Comparison of ENCODE assay signal across 8 cellular contexts in the genomic region with DNA sequence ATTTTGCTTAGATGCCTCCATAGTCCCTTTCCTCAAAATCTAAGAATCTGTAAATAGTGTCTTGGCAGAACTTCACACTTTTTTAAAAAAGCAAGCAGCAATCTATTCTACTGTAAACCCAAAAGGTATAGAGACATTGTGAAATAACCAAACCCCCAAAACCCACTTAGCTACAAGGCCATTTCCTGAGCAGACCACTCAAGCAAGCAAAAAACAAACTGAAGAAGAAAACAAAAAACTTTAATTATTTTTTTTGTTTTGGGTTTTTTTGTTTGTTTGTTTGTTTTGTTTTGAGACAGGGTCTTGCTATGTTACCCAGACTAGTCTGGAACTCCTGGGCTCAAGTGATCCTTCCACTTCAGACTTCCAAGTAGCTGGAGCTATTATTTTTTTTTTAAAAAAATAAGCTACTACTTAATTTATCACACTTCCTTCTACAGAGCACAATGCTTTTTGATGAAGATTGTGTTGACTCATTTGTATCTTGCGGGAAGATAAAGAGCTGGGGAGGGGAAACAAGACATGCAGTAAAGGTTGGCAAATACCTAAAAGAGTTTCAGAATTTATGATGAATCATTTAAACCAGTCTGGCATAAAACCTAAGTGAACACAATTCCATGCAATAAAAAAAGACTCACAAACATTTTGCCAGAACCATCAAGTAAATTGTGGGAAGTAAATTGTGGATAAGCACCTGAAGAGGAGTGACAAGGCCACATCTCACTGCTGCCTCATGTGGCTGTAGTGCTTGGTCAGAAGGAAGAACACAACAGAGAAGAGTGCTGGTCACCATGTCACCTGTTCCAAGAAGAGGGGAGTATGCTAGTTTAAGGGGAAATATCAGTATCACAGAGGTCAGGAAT. TPM values are rescaled to one million over a fixed set of nuclear protein-coding genes. Genes with fewer than 3 reads are reported as not detected.
DNase-seq lines count a peak whose midpoint lies in the region; ATAC-seq and TF ChIP-seq lines count a peak whose summit lies in the region.

No MANE protein-coding gene starts in this region.

- DNase-seq in DMS53 (lab: John Stamatoyannopoulos, UW): peak; percentile 54
- no peak for DNase-seq in DMS53 treated with DMSO at 0.1 percent for 48 hours (lab: John Stamatoyannopoulos, UW; ENCODE audit: unreplicated experiment)
- peak; percentile 57 for DNase-seq in fibroblast of the aortic adventitia (ENCODE audit: low read depth)
- no peak for DNase-seq in stimulated activated CD8-positive, alpha-beta memory T cell treated with anti-CD3 and anti-CD28 coated beads, Interleukin-4, amount 100 ng/mL, for 48 hours
- DNase-seq in suprapubic skin (ENCODE audit: low spot score in 2 of 2): no peak

- H3K27ac ChIP-seq in suprapubic skin: no peak overlapping the region

- H3K36me3 ChIP-seq in suprapubic skin: no peaks in the 10 kb centered on the region

- TF ChIP-seq CTCF in fibroblast of the aortic adventitia (IDR thresholded peaks at IDR 0.05; ENCODE audit: insufficient read depth, low read length) (peak; percentile 43), suprapubic skin (IDR thresholded peaks at IDR 0.05) (no peak)

- no peaks in the 10 kb centered on the region for H3K27me3 ChIP-seq in suprapubic skin

- H3K9me3 ChIP-seq in suprapubic skin: no peaks in the 10 kb centered on the region

- H3K4me3 ChIP-seq in fibroblast of the aortic adventitia (ENCODE audit: low read depth, low read length): no peak overlapping the region
- no peak overlapping the region for H3K4me3 ChIP-seq in suprapubic skin

- H3K4me1 ChIP-seq in suprapubic skin: peaks cover 12% of the 10 kb centered on the region

- TF ChIP-seq EP300 in suprapubic skin (IDR thresholded peaks at IDR 0.05): no peak

- TF ChIP-seq POLR2A in suprapubic skin (IDR thresholded peaks at IDR 0.05): no peak

- ATAC-seq in HG03108 (IDR thresholded peaks at IDR 0.05; ENCODE audit: unreplicated experiment): peak; percentile 23
- ATAC-seq in SK-N-SH treated with all-trans-retinoic acid at 6 μM for 48 hours: peak; percentile 51; the same call in 2 of the 3 replicates
- no peak for ATAC-seq in GM21528 (IDR thresholded peaks at IDR 0.05; ENCODE audit: low FRiP score, unreplicated experiment)

- 53% methylated on average over 1 of the region's 1 CpG for WGBS in suprapubic skin

TF ChIP-seq in SK-N-SH treated with all-trans-retinoic acid at 6 μM for 48 hours, 23 proteins besides CTCF, POLR2A, EP300 and RAD21:
- TF ChIP-seq POU6F1 (CRISPR knock-in tag; IDR thresholded peaks at IDR 0.05; ENCODE audit: borderline replicate concordance, low read depth): no peak
- no peak for TF ChIP-seq ZNF565 (CRISPR knock-in tag; conservative IDR thresholded peaks at IDR 0.05; ENCODE audit: low read depth)
- TF ChIP-seq, protein P1, sequence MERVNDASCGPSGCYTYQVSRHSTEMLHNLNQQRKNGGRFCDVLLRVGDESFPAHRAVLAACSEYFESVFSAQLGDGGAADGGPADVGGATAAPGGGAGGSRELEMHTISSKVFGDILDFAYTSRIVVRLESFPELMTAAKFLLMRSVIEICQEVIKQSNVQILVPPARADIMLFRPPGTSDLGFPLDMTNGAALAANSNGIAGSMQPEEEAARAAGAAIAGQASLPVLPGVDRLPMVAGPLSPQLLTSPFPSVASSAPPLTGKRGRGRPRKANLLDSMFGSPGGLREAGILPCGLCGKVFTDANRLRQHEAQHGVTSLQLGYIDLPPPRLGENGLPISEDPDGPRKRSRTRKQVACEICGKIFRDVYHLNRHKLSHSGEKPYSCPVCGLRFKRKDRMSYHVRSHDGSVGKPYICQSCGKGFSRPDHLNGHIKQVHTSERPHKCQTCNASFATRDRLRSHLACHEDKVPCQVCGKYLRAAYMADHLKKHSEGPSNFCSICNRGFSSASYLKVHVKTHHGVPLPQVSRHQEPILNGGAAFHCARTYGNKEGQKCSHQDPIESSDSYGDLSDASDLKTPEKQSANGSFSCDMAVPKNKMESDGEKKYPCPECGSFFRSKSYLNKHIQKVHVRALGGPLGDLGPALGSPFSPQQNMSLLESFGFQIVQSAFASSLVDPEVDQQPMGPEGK (CRISPR knock-in tag; IDR thresholded peaks at IDR 0.05; ENCODE audit: borderline replicate concordance): no peak
- no peak for TF ChIP-seq PPARA (CRISPR knock-in tag; IDR thresholded peaks at IDR 0.05; ENCODE audit: borderline replicate concordance)
- TF ChIP-seq OSR1 (CRISPR knock-in tag; IDR thresholded peaks at IDR 0.05): no peak
- no peak for TF ChIP-seq RARB (CRISPR knock-in tag; IDR thresholded peaks at IDR 0.05)
- TF ChIP-seq, protein P2, sequence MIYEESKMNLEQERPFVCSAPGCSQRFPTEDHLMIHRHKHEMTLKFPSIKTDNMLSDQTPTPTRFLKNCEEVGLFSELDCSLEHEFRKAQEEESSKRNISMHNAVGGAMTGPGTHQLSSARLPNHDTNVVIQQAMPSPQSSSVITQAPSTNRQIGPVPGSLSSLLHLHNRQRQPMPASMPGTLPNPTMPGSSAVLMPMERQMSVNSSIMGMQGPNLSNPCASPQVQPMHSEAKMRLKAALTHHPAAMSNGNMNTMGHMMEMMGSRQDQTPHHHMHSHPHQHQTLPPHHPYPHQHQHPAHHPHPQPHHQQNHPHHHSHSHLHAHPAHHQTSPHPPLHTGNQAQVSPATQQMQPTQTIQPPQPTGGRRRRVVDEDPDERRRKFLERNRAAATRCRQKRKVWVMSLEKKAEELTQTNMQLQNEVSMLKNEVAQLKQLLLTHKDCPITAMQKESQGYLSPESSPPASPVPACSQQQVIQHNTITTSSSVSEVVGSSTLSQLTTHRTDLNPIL (CRISPR knock-in tag; IDR thresholded peaks at IDR 0.05; ENCODE audit: low read depth): no peak
- no peak for TF ChIP-seq ZC3H10 (CRISPR knock-in tag; IDR thresholded peaks at IDR 0.05)
- TF ChIP-seq BACH2 (CRISPR knock-in tag; IDR thresholded peaks at IDR 0.05; ENCODE audit: borderline replicate concordance): no peak
- TF ChIP-seq ZNF70 (CRISPR knock-in tag; IDR thresholded peaks at IDR 0.05): no peak
- no peak for TF ChIP-seq ARNTL (CRISPR knock-in tag; IDR thresholded peaks at IDR 0.05; ENCODE audit: borderline replicate concordance, low read depth)
- no peak for TF ChIP-seq ZFP3 (CRISPR knock-in tag; IDR thresholded peaks at IDR 0.05)
- TF ChIP-seq TOX (CRISPR knock-in tag; IDR thresholded peaks at IDR 0.05; ENCODE audit: borderline replicate concordance): no peak
- TF ChIP-seq, protein P3, sequence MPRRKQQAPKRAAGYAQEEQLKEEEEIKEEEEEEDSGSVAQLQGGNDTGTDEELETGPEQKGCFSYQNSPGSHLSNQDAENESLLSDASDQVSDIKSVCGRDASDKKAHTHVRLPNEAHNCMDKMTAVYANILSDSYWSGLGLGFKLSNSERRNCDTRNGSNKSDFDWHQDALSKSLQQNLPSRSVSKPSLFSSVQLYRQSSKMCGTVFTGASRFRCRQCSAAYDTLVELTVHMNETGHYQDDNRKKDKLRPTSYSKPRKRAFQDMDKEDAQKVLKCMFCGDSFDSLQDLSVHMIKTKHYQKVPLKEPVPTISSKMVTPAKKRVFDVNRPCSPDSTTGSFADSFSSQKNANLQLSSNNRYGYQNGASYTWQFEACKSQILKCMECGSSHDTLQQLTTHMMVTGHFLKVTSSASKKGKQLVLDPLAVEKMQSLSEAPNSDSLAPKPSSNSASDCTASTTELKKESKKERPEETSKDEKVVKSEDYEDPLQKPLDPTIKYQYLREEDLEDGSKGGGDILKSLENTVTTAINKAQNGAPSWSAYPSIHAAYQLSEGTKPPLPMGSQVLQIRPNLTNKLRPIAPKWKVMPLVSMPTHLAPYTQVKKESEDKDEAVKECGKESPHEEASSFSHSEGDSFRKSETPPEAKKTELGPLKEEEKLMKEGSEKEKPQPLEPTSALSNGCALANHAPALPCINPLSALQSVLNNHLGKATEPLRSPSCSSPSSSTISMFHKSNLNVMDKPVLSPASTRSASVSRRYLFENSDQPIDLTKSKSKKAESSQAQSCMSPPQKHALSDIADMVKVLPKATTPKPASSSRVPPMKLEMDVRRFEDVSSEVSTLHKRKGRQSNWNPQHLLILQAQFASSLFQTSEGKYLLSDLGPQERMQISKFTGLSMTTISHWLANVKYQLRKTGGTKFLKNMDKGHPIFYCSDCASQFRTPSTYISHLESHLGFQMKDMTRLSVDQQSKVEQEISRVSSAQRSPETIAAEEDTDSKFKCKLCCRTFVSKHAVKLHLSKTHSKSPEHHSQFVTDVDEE (CRISPR knock-in tag; IDR thresholded peaks at IDR 0.05): no peak
- no peak for TF ChIP-seq TCF4 (CRISPR knock-in tag; IDR thresholded peaks at IDR 0.05; ENCODE audit: borderline replicate concordance)

RNA-seq across cellular contexts. Expression of gene PTPN22, which starts 2.7 kb away (rescaled TPM):
- total RNA-seq in fibroblast of the aortic adventitia (ENCODE audit: low replicate concordance) (0.99 and 1.6 TPM in 2 replicates), suprapubic skin (1 to 10 TPM in 1 of 4 donors, under 1 TPM in 3; 0.34 to 1.7 (median 0.77) TPM)

RNA-seq across cellular contexts. Expression of gene BCL2L15, which starts 13.1 kb away (rescaled TPM):
- total RNA-seq in fibroblast of the aortic adventitia (ENCODE audit: low replicate concordance) (0.18 TPM in 1 of 2 replicates, not detected in the other), suprapubic skin (1 to 10 TPM in 1 of 4 donors, under 1 TPM in 3; 0.13 to 1.4 (median 0.45) TPM)

RNA-seq across cellular contexts. Expression of gene AP4B1, which starts 30.4 kb away (rescaled TPM):
- total RNA-seq in fibroblast of the aortic adventitia (ENCODE audit: low replicate concordance) (10.9 and 15.4 TPM in 2 replicates), suprapubic skin (10 to 100 TPM; 10.9 to 34.0 (median 12.2) TPM)

RNA-seq across cellular contexts. Expression of gene DCLRE1B, which starts 30.9 kb away (rescaled TPM):
- total RNA-seq in fibroblast of the aortic adventitia (ENCODE audit: low replicate concordance) (2.5 and 14.1 TPM in 2 replicates), suprapubic skin (1 to 10 TPM; 4.3 to 8.9 (median 6.3) TPM)

RNA-seq across cellular contexts. Expression of gene HIPK1, which starts 54.9 kb away (rescaled TPM):
- 17.2 and 38.2 TPM in 2 replicates for total RNA-seq in fibroblast of the aortic adventitia (ENCODE audit: low replicate concordance)
- 10 to 100 TPM; 59.4 to 81.8 (median 69.7) TPM for total RNA-seq in suprapubic skin

Comparison
In these comparisons a context has a peak if more than half of its experiments do, and no peak if none do; other contexts are left out.
1. DNase-seq: peak in DMS53 (single experiment) and fibroblast of the aortic adventitia (single experiment); none in DMS53 treated with DMSO at 0.1 percent for 48 hours (single experiment), stimulated activated CD8-positive, alpha-beta memory T cell treated with anti-CD3 and anti-CD28 coated beads, Interleukin-4, amount 100 ng/mL, for 48 hours (single experiment) and suprapubic skin (0 of 2).